Comparison of ENCODE assay signal across 16 cellular contexts in genomic region chr13:50358715-50359367, GRCh38.
DNase-seq lines count a peak whose midpoint lies in the region; ATAC-seq and TF ChIP-seq lines count a peak whose summit lies in the region.
"Had no signal": no experiment of that assay in that cellular context is flagged by ENCODE, and none has a peak within 500 bp of the region (broad histone marks: within the 10 kb centered on the region; RNA-seq: fewer than 3 reads in every experiment).

No MANE protein-coding gene starts in this region.

- intact Hi-C loops in psoas muscle (cut with DNase I): no loop called here

- no peak overlapping the region for H2AFZ ChIP-seq in Loucy (ENCODE audit: low read length)

- H3K36me3 ChIP-seq in Loucy (ENCODE audit: insufficient read depth, low read length) (no peaks in the 10 kb centered on the region), psoas muscle (ENCODE audit: insufficient read depth in 1 of 2, low read depth in 1 of 2) (no peaks in the 10 kb centered on the region)
- H3K36me3 ChIP-seq: esophagus squamous epithelium, suprapubic skin had no signal

- H3K9me3 Mint-ChIP-seq in brain: peaks cover 0 to 4% (median 0%) of the 10 kb centered on the region in 5 experiments
- H3K9me3 Mint-ChIP-seq: activated CD4-positive, alpha-beta T cell treated with anti-CD3 and anti-CD28 coated beads, Interleukin-2, amount 10 ng/mL, durations not matched to agents 7 days and 5 days; activated T-cell treated with anti-CD3 and anti-CD28 coated beads, Interleukin-2, amount 50 U/mL, for 72 hours; dendritic cell treated with granulocyte-macrophage colony-stimulating factor and Interleukin-4, amounts not matched to agents 40 ng/mL and 50 ng/mL, for 4 days had no signal

- peaks cover 92% of the 10 kb centered on the region for H3K79me2 ChIP-seq in Loucy (ENCODE audit: insufficient read depth, low read length)

- H3K4me3 ChIP-seq in Loucy (ENCODE audit: low read length, poor library complexity, severe bottlenecking) (no peak overlapping the region), psoas muscle (no peak overlapping the region)
- H3K4me3 ChIP-seq: esophagus squamous epithelium, skin epidermis, suprapubic skin had no signal

- 74 to 85% (median 77%) methylated on average over 4 of the region's 4 CpGs for WGBS in psoas muscle, 3 donors

- H3K4me3 Mint-ChIP-seq in brain: peak overlapping the region in 1 of 5 experiments; percentile 78
- H3K4me3 Mint-ChIP-seq: activated CD4-positive, alpha-beta T cell treated with anti-CD3 and anti-CD28 coated beads, Interleukin-2, amount 10 ng/mL, durations not matched to agents 7 days and 5 days; activated T-cell treated with anti-CD3 and anti-CD28 coated beads, Interleukin-2, amount 50 U/mL, for 72 hours; dendritic cell treated with granulocyte-macrophage colony-stimulating factor and Interleukin-4, amounts not matched to agents 40 ng/mL and 50 ng/mL, for 4 days had no signal

- no peaks in the 10 kb centered on the region for H3K36me3 Mint-ChIP-seq in brain

- peak overlapping the region; percentile 84 to 98 (median 95) for H3K27ac Mint-ChIP-seq in brain
- H3K27ac Mint-ChIP-seq: activated CD4-positive, alpha-beta T cell treated with anti-CD3 and anti-CD28 coated beads, Interleukin-2, amount 10 ng/mL, durations not matched to agents 7 days and 5 days; activated T-cell treated with anti-CD3 and anti-CD28 coated beads, Interleukin-2, amount 50 U/mL, for 72 hours; dendritic cell treated with granulocyte-macrophage colony-stimulating factor and Interleukin-4, amounts not matched to agents 40 ng/mL and 50 ng/mL, for 4 days had no signal

- H3K4me1 ChIP-seq in Loucy (ENCODE audit: insufficient read depth, low read length, poor library complexity, severe bottlenecking) (peaks cover 52% of the 10 kb centered on the region), psoas muscle (peaks cover 9% of the 10 kb centered on the region)

- peak overlapping the region; percentile 94 for H3K27ac ChIP-seq in C4-2B
- peak overlapping the region; percentile 23 for H3K27ac ChIP-seq in psoas muscle
- H3K27ac ChIP-seq: suprapubic skin had no signal

- H3K9me3 ChIP-seq in Loucy (ENCODE audit: insufficient read depth, low read depth, low read length) (no peaks in the 10 kb centered on the region), psoas muscle (no peaks in the 10 kb centered on the region)
- H3K9me3 ChIP-seq: esophagus squamous epithelium, suprapubic skin had no signal

- no peaks in the 10 kb centered on the region for H3K9me2 ChIP-seq in Loucy (replicated peaks; ENCODE audit: low read depth, low read length)

- TF ChIP-seq CTCF in C4-2B (conservative IDR thresholded peaks at IDR 0.05) (no peak), Loucy (conservative IDR thresholded peaks at IDR 0.05; ENCODE audit: low read length) (no peak), brain (conservative IDR thresholded peaks at IDR 0.05) (no peak), psoas muscle (IDR thresholded peaks at IDR 0.05) (no peak), GM10266 (IDR thresholded peaks at IDR 0.05; ENCODE audit: control insufficient read depth, insufficient read depth, low read depth, missing control alignments) (no peak)

- H3F3A ChIP-seq in Loucy (ENCODE audit: low read depth): no peaks in the 10 kb centered on the region

- ATAC-seq in psoas muscle (no peak), GM21515 (IDR thresholded peaks at IDR 0.05; ENCODE audit: unreplicated experiment) (no peak)
- ATAC-seq: left lobe of liver had no signal

- no peaks in the 10 kb centered on the region for H3K27me3 Mint-ChIP-seq in brain
- H3K27me3 Mint-ChIP-seq: dendritic cell treated with granulocyte-macrophage colony-stimulating factor and Interleukin-4, amounts not matched to agents 40 ng/mL and 50 ng/mL, for 4 days had no signal

- peaks cover 49% of the 10 kb centered on the region for H3K4me1 Mint-ChIP-seq in brain

- peak overlapping the region; percentile 45 for H3K4me2 ChIP-seq in Loucy (ENCODE audit: low read depth, low read length, poor library complexity, severe bottlenecking)

- DNase-seq in psoas muscle (no peak), NAMALWA (ENCODE audit: low spot score) (no peak), GM10266 (ENCODE audit: extremely low spot score) (no peak), kidney glomerular epithelial cell (lab: John Stamatoyannopoulos, UW) (no peak)
- DNase-seq: activated CD4-positive, alpha-beta T cell treated with anti-CD3 and anti-CD28 coated beads, Interleukin-2, amount 10 ng/mL, durations not matched to agents 7 days and 5 days; activated T-cell treated with anti-CD3 and anti-CD28 coated beads, Interleukin-2, amount 50 U/mL, for 72 hours; DND-41; esophagus squamous epithelium had no signal

- peaks cover 3% of the 10 kb centered on the region for H4K20me1 ChIP-seq in Loucy (ENCODE audit: insufficient read depth, low read length, poor library complexity, severe bottlenecking)

- H3K9ac ChIP-seq in Loucy (ENCODE audit: low read depth, low read length, poor library complexity, severe bottlenecking): peak overlapping the region; percentile 41

- H3K27me3 ChIP-seq in Loucy (ENCODE audit: insufficient read depth, low read length, poor library complexity, severe bottlenecking): no peaks in the 10 kb centered on the region
- no peaks in the 10 kb centered on the region for H3K27me3 ChIP-seq in psoas muscle (ENCODE audit: insufficient read depth in 3 of 3, low read length in 2 of 3)
- H3K27me3 ChIP-seq: esophagus squamous epithelium, suprapubic skin had no signal
